29 cellular contexts compared by ENCODE assay signal in the genomic region with DNA sequence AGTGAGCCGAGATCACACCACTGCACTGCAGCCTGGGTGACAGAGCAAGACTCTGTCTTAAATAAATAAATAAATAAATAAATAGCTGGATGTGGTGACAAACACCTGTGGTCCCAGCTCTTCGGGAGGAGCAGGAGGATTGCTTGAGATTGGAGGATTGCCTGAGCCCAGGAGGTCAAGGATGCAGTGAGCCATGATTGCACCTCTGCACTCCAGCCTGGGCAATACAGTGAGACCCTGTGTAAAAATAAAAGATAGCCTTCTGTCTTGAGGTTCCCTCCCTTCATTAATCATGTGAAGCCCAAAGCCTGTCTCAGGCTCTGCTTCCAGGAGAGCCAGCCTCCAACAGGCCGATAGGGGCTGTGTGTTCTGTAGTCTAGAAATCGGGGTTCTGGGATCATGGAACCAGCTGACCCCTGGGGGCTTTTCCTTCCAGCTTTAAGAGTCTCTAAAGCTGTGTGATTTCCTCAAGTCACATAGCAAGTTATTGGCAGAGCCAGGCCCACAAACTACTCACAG. TPM values are rescaled to one million over a fixed set of nuclear protein-coding genes. Genes with fewer than 3 reads are reported as not detected.
"Had no signal": no experiment of that assay in that cellular context is flagged by ENCODE, and none has a peak within 500 bp of the region (broad histone marks: within the 10 kb centered on the region; RNA-seq: fewer than 3 reads in every experiment).

No MANE protein-coding gene starts in this region.

- H3K36me3 ChIP-seq: neural progenitor cell, ovary, sigmoid colon, suprapubic skin, tibial artery, transverse colon, upper lobe of right lung, uterus had no signal

- H3K9ac ChIP-seq: neural progenitor cell, parathyroid adenoma had no signal

- H3K4me2 ChIP-seq: neural progenitor cell had no signal

- H3K9me3 ChIP-seq: ovary, psoas muscle, sigmoid colon, suprapubic skin, testis, tibial artery, transverse colon, upper lobe of right lung, uterus had no signal

- H3K4me1 Mint-ChIP-seq: naive thymus-derived CD4-positive, alpha-beta T cell; natural killer cell; neural progenitor cell; stimulated activated memory B cell treated with anti-CD40 and anti-IgM and Interleukin-4, amounts not matched to agents 10 μg/mL and 1 μg/mL and 100 μg/mL, for 72 hours; stimulated activated naive CD8-positive, alpha-beta T cell treated with anti-CD3 and anti-CD28 coated beads, Interleukin-15, amount 100 ng/mL, for 72 hours had no signal

- H3K4me3 Mint-ChIP-seq: naive thymus-derived CD4-positive, alpha-beta T cell; natural killer cell; nephron; neural progenitor cell; stimulated activated memory B cell treated with anti-CD40 and anti-IgM and Interleukin-4, amounts not matched to agents 10 μg/mL and 1 μg/mL and 100 μg/mL, for 72 hours; stimulated activated naive CD8-positive, alpha-beta T cell treated with anti-CD3 and anti-CD28 coated beads, Interleukin-15, amount 100 ng/mL, for 72 hours; type B pancreatic cell had no signal

- ATAC-seq: naive thymus-derived CD4-positive, alpha-beta T cell; natural killer cell; psoas muscle; right cardiac atrium; stimulated activated memory B cell treated with anti-CD40 and anti-IgM and Interleukin-4, amounts not matched to agents 10 μg/mL and 1 μg/mL and 100 μg/mL, for 72 hours; stimulated activated naive CD8-positive, alpha-beta T cell treated with anti-CD3 and anti-CD28 coated beads, Interleukin-15, amount 100 ng/mL, for 72 hours; stimulated activated naive CD8-positive, alpha-beta T cell treated with anti-CD3 and anti-CD28 coated beads, Interleukin-15, Interleukin-2, amounts not matched to agents 100 U/mL and 50 U/mL, for 24 hours; upper lobe of right lung had no signal

- H3K79me2 ChIP-seq: parathyroid adenoma had no signal

- DNase-seq: naive thymus-derived CD4-positive, alpha-beta T cell; natural killer cell; occipital lobe; ovary; psoas muscle; right cardiac atrium; sigmoid colon; small intestine; stimulated activated CD4-positive, alpha-beta T cell treated with anti-CD3 and anti-CD28 coated beads, Interleukin-12 subunit alpha, Interleukin-12 subunit beta, amount 100 ng/mL, for 4 hours; stimulated activated CD4-positive, alpha-beta T cell treated with anti-CD3 and anti-CD28 coated beads, Interleukin-1b, Interleukin-23, amount 100 ng/mL, for 48 hours; stimulated activated CD4-positive, alpha-beta T cell treated with anti-CD3 and anti-CD28 coated beads, Interleukin-4, amount 100 ng/mL, for 1 hour; stimulated activated CD4-positive, alpha-beta T cell treated with anti-CD3 and anti-CD28 coated beads, Interleukin-4, amount 100 ng/mL, for 4 hours; stimulated activated CD8-positive, alpha-beta memory T cell treated with anti-CD3 and anti-CD28 coated beads, Interleukin-4, amount 100 ng/mL, for 48 hours; stimulated activated naive CD4-positive, alpha-beta T cell; stimulated activated naive CD8-positive, alpha-beta T cell treated with anti-CD3 and anti-CD28 coated beads, Interleukin-15, amount 100 ng/mL, for 72 hours; stimulated activated naive CD8-positive, alpha-beta T cell treated with anti-CD3 and anti-CD28 coated beads, Interleukin-15, Interleukin-2, amounts not matched to agents 100 U/mL and 50 U/mL, for 24 hours; substantia nigra; testis; tibial artery; transverse colon; upper lobe of right lung; uterus had no signal

- H3K27ac Mint-ChIP-seq: naive thymus-derived CD4-positive, alpha-beta T cell; natural killer cell; nephron; progenitor cell of endocrine pancreas; stimulated activated memory B cell treated with anti-CD40 and anti-IgM and Interleukin-4, amounts not matched to agents 10 μg/mL and 1 μg/mL and 100 μg/mL, for 72 hours; stimulated activated naive CD8-positive, alpha-beta T cell treated with anti-CD3 and anti-CD28 coated beads, Interleukin-15, amount 100 ng/mL, for 72 hours; type B pancreatic cell had no signal

- H3K27me3 ChIP-seq: neural progenitor cell, ovary, sigmoid colon, suprapubic skin, testis, tibial artery, transverse colon, upper lobe of right lung, uterus had no signal

- H3K36me3 Mint-ChIP-seq: naive thymus-derived CD4-positive, alpha-beta T cell; natural killer cell; neural progenitor cell; stimulated activated memory B cell treated with anti-CD40 and anti-IgM and Interleukin-4, amounts not matched to agents 10 μg/mL and 1 μg/mL and 100 μg/mL, for 72 hours; type B pancreatic cell had no signal

- H3K4me3 ChIP-seq: neural progenitor cell, ovary, psoas muscle, sigmoid colon, suprapubic skin, testis, tibial artery, transverse colon, upper lobe of right lung, uterus had no signal

- H2AFZ ChIP-seq: neural progenitor cell, parathyroid adenoma had no signal

- H3K9me3 Mint-ChIP-seq: naive thymus-derived CD4-positive, alpha-beta T cell; natural killer cell; nephron; neural progenitor cell; stimulated activated memory B cell treated with anti-CD40 and anti-IgM and Interleukin-4, amounts not matched to agents 10 μg/mL and 1 μg/mL and 100 μg/mL, for 72 hours; stimulated activated naive CD8-positive, alpha-beta T cell treated with anti-CD3 and anti-CD28 coated beads, Interleukin-15, amount 100 ng/mL, for 72 hours; type B pancreatic cell had no signal

- H3K27me3 Mint-ChIP-seq: stimulated activated naive CD8-positive, alpha-beta T cell treated with anti-CD3 and anti-CD28 coated beads, Interleukin-15, amount 100 ng/mL, for 72 hours had no signal

- H3K27ac ChIP-seq: neural progenitor cell, ovary, parathyroid adenoma, psoas muscle, sigmoid colon, suprapubic skin, testis, tibial artery, transverse colon, upper lobe of right lung, uterus had no signal

- H3K4me1 ChIP-seq: neural progenitor cell, testis, upper lobe of right lung, uterus had no signal

RNA-seq across cellular contexts. Expression of gene IL34, which starts 34.5 kb away (rescaled TPM):
- total RNA-seq: progenitor cell of endocrine pancreas had no signal
- polyA plus RNA-seq: naive thymus-derived CD4-positive, alpha-beta T cell had no signal
